ENCODE assay signal across 30 cellular contexts in genomic region chr11:70173018-70173417, GRCh38.
"Had no signal": no experiment of that assay in that cellular context is flagged by ENCODE, and none has a peak within 500 bp of the region (broad histone marks: within the 10 kb centered on the region; RNA-seq: fewer than 3 reads in every experiment).

No MANE protein-coding gene starts in this region.

- ATAC-seq: esophagus mucosa; heart right ventricle; left ventricle myocardium superior; stimulated activated memory B cell treated with anti-CD40 and anti-IgM and Interleukin-4, amounts not matched to agents 10 μg/mL and 1 μg/mL and 100 μg/mL, for 72 hours; stimulated activated naive CD8-positive, alpha-beta T cell treated with anti-CD3 and anti-CD28 coated beads, Interleukin-15, amount 100 ng/mL, for 72 hours had no signal

- H3K36me3 ChIP-seq: adrenal gland, right atrium auricular region, uterus, WERI-Rb-1 had no signal

- H3K4me2 ChIP-seq: smooth muscle cell had no signal

- H3K9ac ChIP-seq: parathyroid adenoma had no signal

- H3K4me1 ChIP-seq: adrenal gland, ascending aorta, heart right ventricle, right atrium auricular region, uterus had no signal

- H3K4me3 ChIP-seq: adrenal gland, ascending aorta, heart right ventricle, right atrium auricular region, smooth muscle cell, uterus had no signal

- H3K27me3 ChIP-seq: adrenal gland, ascending aorta, heart right ventricle, right atrium auricular region, uterus had no signal

- DNase-seq: activated CD4-positive, alpha-beta memory T cell treated with anti-CD3 and anti-CD28 coated beads for 36 hours; activated CD4-positive, alpha-beta T cell treated with anti-CD3 and anti-CD28 coated beads, Interleukin-2, amount 10 ng/mL, durations not matched to agents 24 days and 14 days; activated CD4-positive, CD25-positive, alpha-beta regulatory T cell treated with anti-CD3 and anti-CD28 coated beads, Interleukin-2, amount 50 U/mL, for 72 hours; activated CD8-positive, alpha-beta memory T cell treated with anti-CD3 and anti-CD28 coated beads, Interleukin-2, amount 50 U/mL, for 4 hours; activated effector memory CD4-positive, alpha-beta T cell treated with anti-CD3 and anti-CD28 coated beads, Interleukin-2, amount 50 U/mL, for 16 hours; activated naive CD4-positive, alpha-beta T cell treated with anti-CD3 and anti-CD28 coated beads for 36 hours; activated naive CD8-positive, alpha-beta T cell treated with anti-CD3 and anti-CD28 coated beads for 36 hours; activated T-cell treated with anti-CD3 and anti-CD28 coated beads, Interleukin-2, amount 50 U/mL, for 1 hour; adrenal gland; central memory CD4-positive, alpha-beta T cell; endodermal cell; foreskin melanocyte; heart right ventricle; islet precursor cell; left ventricle myocardium superior; nephron progenitor cell; nucleus accumbens; stimulated activated CD4-positive, alpha-beta T cell treated with anti-CD3 and anti-CD28 coated beads, Interleukin-1b, Interleukin-23, amount 100 ng/mL, for 48 hours; stimulated activated CD4-positive, alpha-beta T cell treated with anti-CD3 and anti-CD28 coated beads, Interleukin-4, amount 100 ng/mL, for 4 hours; stimulated activated CD8-positive, alpha-beta memory T cell treated with anti-CD3 and anti-CD28 coated beads, Interleukin-4, amount 100 ng/mL, for 48 hours; stimulated activated naive CD8-positive, alpha-beta T cell treated with anti-CD3 and anti-CD28 coated beads, Interleukin-15, amount 100 ng/mL, for 72 hours; substantia nigra; uterus; WERI-Rb-1 had no signal

- H3K27ac ChIP-seq: adrenal gland, ascending aorta, heart right ventricle, parathyroid adenoma, right atrium auricular region, uterus, WERI-Rb-1 had no signal

- H3K9me3 ChIP-seq: adrenal gland, ascending aorta, heart right ventricle, right atrium auricular region, uterus had no signal

- H2AFZ ChIP-seq: parathyroid adenoma had no signal
